ENCODE assay signal across 1 cellular context in genomic region chr19:8305798-8306197, GRCh38.
TF ChIP-seq lines count a peak whose summit lies in the region.

No MANE protein-coding gene starts in this region.

TF ChIP-seq in SK-N-SH, 30 proteins besides CTCF, POLR2A, EP300 and RAD21:
- TF ChIP-seq, protein P1, sequence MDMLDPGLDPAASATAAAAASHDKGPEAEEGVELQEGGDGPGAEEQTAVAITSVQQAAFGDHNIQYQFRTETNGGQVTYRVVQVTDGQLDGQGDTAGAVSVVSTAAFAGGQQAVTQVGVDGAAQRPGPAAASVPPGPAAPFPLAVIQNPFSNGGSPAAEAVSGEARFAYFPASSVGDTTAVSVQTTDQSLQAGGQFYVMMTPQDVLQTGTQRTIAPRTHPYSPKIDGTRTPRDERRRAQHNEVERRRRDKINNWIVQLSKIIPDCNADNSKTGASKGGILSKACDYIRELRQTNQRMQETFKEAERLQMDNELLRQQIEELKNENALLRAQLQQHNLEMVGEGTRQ (IDR thresholded peaks at IDR 0.05; ENCODE audit: borderline replicate concordance, low read depth, low read length), result no peak
- no peak for TF ChIP-seq GABPA (IDR thresholded peaks at IDR 0.05; ENCODE audit: low read depth)
- TF ChIP-seq SIN3A (IDR thresholded peaks at IDR 0.05; ENCODE audit: borderline replicate concordance, low read depth, low read length), result no peak
- TF ChIP-seq TAF1 (IDR thresholded peaks at IDR 0.05; ENCODE audit: borderline replicate concordance, low read depth, low read length), result no peak
- TF ChIP-seq RFX5 (IDR thresholded peaks at IDR 0.05; ENCODE audit: low read length), result no peak
- TF ChIP-seq FOXJ3 (CRISPR knock-in tag; IDR thresholded peaks at IDR 0.05), result no peak
- no peak for TF ChIP-seq NRF1 (IDR thresholded peaks at IDR 0.05; ENCODE audit: low read depth, low read length)
- no peak for TF ChIP-seq MAX (IDR thresholded peaks at IDR 0.05; ENCODE audit: low read depth)
- no peak for TF ChIP-seq GATA2 (CRISPR knock-in tag; IDR thresholded peaks at IDR 0.05)
- TF ChIP-seq, protein P2, sequence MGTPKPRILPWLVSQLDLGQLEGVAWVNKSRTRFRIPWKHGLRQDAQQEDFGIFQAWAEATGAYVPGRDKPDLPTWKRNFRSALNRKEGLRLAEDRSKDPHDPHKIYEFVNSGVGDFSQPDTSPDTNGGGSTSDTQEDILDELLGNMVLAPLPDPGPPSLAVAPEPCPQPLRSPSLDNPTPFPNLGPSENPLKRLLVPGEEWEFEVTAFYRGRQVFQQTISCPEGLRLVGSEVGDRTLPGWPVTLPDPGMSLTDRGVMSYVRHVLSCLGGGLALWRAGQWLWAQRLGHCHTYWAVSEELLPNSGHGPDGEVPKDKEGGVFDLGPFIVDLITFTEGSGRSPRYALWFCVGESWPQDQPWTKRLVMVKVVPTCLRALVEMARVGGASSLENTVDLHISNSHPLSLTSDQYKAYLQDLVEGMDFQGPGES (IDR thresholded peaks at IDR 0.05; ENCODE audit: low read depth, low read length), result no peak
- TF ChIP-seq YY1 (IDR thresholded peaks at IDR 0.05; ENCODE audit: low read depth), result no peak
- no peak for TF ChIP-seq EZH2phosphoT487 (IDR thresholded peaks at IDR 0.05; ENCODE audit: borderline replicate concordance, low read depth)
- no peak for TF ChIP-seq REST (IDR thresholded peaks at IDR 0.05; ENCODE audit: low read depth, low read length)
- TF ChIP-seq MXI1 (IDR thresholded peaks at IDR 0.05; ENCODE audit: low read depth, low read length), result no peak
- no peak for TF ChIP-seq MEF2A (IDR thresholded peaks at IDR 0.05; ENCODE audit: borderline replicate concordance, low read depth)
- TF ChIP-seq FOXM1 (IDR thresholded peaks at IDR 0.05; ENCODE audit: low read depth), result no peak
- no peak for TF ChIP-seq RXRA (IDR thresholded peaks at IDR 0.05; ENCODE audit: borderline replicate concordance, low read depth)
- TF ChIP-seq TEAD4 (IDR thresholded peaks at IDR 0.05; ENCODE audit: borderline replicate concordance, insufficient read depth), result no peak
TF ChIP-seq in SK-N-SH: peak in this region for 0.
